1 cellular context compared by ENCODE assay signal in the genomic region with DNA sequence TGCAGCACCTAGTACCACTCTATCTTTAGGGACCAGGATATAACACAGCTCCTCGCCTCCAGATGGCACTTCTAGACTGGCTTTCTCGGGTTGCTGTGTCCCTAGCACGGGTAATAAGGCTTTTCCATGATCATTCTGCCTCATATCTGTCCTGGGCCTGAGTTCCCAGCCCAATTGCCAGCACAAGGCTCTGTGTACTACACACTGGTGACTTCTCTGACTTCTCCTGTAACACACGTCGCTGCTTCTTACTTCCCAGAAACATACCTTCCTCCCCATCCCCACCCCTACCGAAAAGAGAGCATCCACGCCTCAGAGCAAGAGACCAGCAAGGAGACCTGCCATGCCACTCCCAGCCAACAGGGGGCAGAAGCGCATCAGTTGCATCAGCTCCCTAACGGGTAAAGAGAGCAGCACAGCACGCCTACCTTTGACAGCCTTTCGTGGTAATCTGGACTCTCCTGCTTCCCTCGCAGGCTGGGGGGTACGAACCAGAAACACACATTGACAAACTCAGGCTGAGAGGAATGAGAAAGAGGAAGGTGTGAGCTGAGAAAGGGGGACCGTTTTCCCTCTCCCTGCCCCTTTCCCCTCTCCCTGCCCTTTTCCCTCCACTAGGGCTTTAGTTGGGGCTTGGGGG.
TF ChIP-seq lines count a peak whose summit lies in the region.

No MANE protein-coding gene starts in this region.

TF ChIP-seq in H1, 55 proteins besides CTCF, POLR2A, EP300 and RAD21:
- peak in 1 of 2 experiments; percentile 87; a peak in 2 of 4 replicates for TF ChIP-seq SIN3A (conservative IDR thresholded peaks at IDR 0.05 in 1 of 2, IDR thresholded peaks at IDR 0.05 in 1 of 2; ENCODE audit: low read depth in 1 of 2, low read length in 2 of 2)
- TF ChIP-seq RNF2 (IDR thresholded peaks at IDR 0.05; ENCODE audit: borderline replicate concordance, low read depth, low read length, missing control alignments, poor library complexity, severe bottlenecking), result no peak
- TF ChIP-seq YY1 (IDR thresholded peaks at IDR 0.05; ENCODE audit: low read depth, low read length), result no peak
- TF ChIP-seq TBP (IDR thresholded peaks at IDR 0.05; ENCODE audit: low read depth, low read length), result peak; percentile 48; the same call in 1 of the 2 replicates
- TF ChIP-seq RFX5 (IDR thresholded peaks at IDR 0.05; ENCODE audit: borderline replicate concordance, low read depth, low read length), result peak; percentile 2; the same call in 1 of the 2 replicates
- TF ChIP-seq POU5F1 (IDR thresholded peaks at IDR 0.05; ENCODE audit: low read depth, low read length), result no peak
- peak; percentile 69 for TF ChIP-seq CREB1 (IDR thresholded peaks at IDR 0.05)
- TF ChIP-seq ASH2L (IDR thresholded peaks at IDR 0.05; ENCODE audit: low read length), result peak; percentile 58
- TF ChIP-seq CEBPB (IDR thresholded peaks at IDR 0.05; ENCODE audit: low read depth, low read length), result peak; percentile 89
- TF ChIP-seq, protein P1, sequence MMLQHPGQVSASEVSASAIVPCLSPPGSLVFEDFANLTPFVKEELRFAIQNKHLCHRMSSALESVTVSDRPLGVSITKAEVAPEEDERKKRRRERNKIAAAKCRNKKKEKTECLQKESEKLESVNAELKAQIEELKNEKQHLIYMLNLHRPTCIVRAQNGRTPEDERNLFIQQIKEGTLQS (IDR thresholded peaks at IDR 0.05; ENCODE audit: insufficient read depth, low read depth, low read length), result peak; percentile 61; the same call in 1 of the 2 replicates
- TF ChIP-seq MAX (IDR thresholded peaks at IDR 0.05), result peak; percentile 80
- TF ChIP-seq HDAC2 (IDR thresholded peaks at IDR 0.05; ENCODE audit: borderline replicate concordance in 1 of 2, low read depth in 2 of 2, low read length in 2 of 2), result no peak
- peak; percentile 13; the same call in 1 of the 2 replicates for TF ChIP-seq BACH1 (IDR thresholded peaks at IDR 0.05; ENCODE audit: low read length)
